ENCODE assay signal across 14 cellular contexts in genomic region chr20:14142964-14143627, GRCh38.
A peak's percentile ranks its signal among the peaks of the same experiment; 100 is the strongest.
DNase-seq lines count a peak whose midpoint lies in the region; ATAC-seq and TF ChIP-seq lines count a peak whose summit lies in the region.
"Had no signal": no experiment of that assay in that cellular context is flagged by ENCODE, and none has a peak within 500 bp of the region (broad histone marks: within the 10 kb centered on the region; RNA-seq: fewer than 3 reads in every experiment).

No MANE protein-coding gene starts in this region.

- H2BK20ac ChIP-seq in IMR-90 (ENCODE audit: low read depth, low read length): no peak overlapping the region

- H3K4me1 Mint-ChIP-seq in T-cell: no peaks in the 10 kb centered on the region
- H3K4me1 Mint-ChIP-seq in natural killer cell treated with Interleukin-12 subunit alpha and Interleukin-12 subunit beta and Interleukin-15 and Interleukin-18, amount 100 ng/mL, for 72 hours (ENCODE audit: low read depth in 2 of 2): no peaks in the 10 kb centered on the region

- H3K4me2 ChIP-seq in IMR-90 (ENCODE audit: low read depth, low read length): no peak overlapping the region

- H3K79me1 ChIP-seq in IMR-90 (ENCODE audit: low read depth in 1 of 2, low read length in 2 of 2): no peaks in the 10 kb centered on the region

- no peak overlapping the region for H3K23ac ChIP-seq in IMR-90 (ENCODE audit: low read depth, low read length)

- H3K27ac Mint-ChIP-seq in T-cell: no peak overlapping the region
- H3K27ac Mint-ChIP-seq in natural killer cell treated with Interleukin-12 subunit alpha and Interleukin-12 subunit beta and Interleukin-15 and Interleukin-18, amount 100 ng/mL, for 72 hours: no peak overlapping the region

- no peak for TF ChIP-seq CTCF in AG09309 (IDR thresholded peaks at IDR 0.05; ENCODE audit: control insufficient read depth, insufficient read depth, low read depth, low read length, missing control alignments)
- no peak for TF ChIP-seq CTCF in IMR-90 (conservative IDR thresholded peaks at IDR 0.05; ENCODE audit: low read depth, low read length)
- no peak for TF ChIP-seq CTCF in right lobe of liver (IDR thresholded peaks at IDR 0.05)

- H3K36me3 Mint-ChIP-seq in T-cell: no peaks in the 10 kb centered on the region
- H3K36me3 Mint-ChIP-seq in natural killer cell treated with Interleukin-12 subunit alpha and Interleukin-12 subunit beta and Interleukin-15 and Interleukin-18, amount 100 ng/mL, for 72 hours: no peaks in the 10 kb centered on the region

- H3K4me1 ChIP-seq in IMR-90 (ENCODE audit: control insufficient read depth, insufficient read depth, low read length): no peaks in the 10 kb centered on the region
- H3K4me1 ChIP-seq in right lobe of liver: no peaks in the 10 kb centered on the region
- H3K4me1 ChIP-seq: prostate gland had no signal

- no peak overlapping the region for H4K8ac ChIP-seq in IMR-90 (ENCODE audit: low read depth in 2 of 2, low read length in 2 of 2)

- TF ChIP-seq POLR2A in IMR-90 (IDR thresholded peaks at IDR 0.05; ENCODE audit: low read depth, low read length) (no peak), right lobe of liver (IDR thresholded peaks at IDR 0.05) (no peak)

- H2AK9ac ChIP-seq in IMR-90 (replicated peaks; ENCODE audit: low read depth, low read length, poor library complexity): no peak overlapping the region

- ATAC-seq in IMR-90 (ENCODE audit: low read depth) (no peak), right lobe of liver (peak in 3 of 4 donors; percentile 29 to 83 (median 51)), T-cell (replicated peaks in 1 of 4) (no peak), GM21786 (IDR thresholded peaks at IDR 0.05; ENCODE audit: unreplicated experiment) (no peak)
- ATAC-seq in natural killer cell treated with Interleukin-12 subunit alpha and Interleukin-12 subunit beta and Interleukin-15 and Interleukin-18, amount 100 ng/mL, for 72 hours: no peak
- ATAC-seq: activated T-cell treated with anti-CD3 and anti-CD28 coated beads, Interleukin-2, amount 50 U/mL, for 4 hours had no signal

- dilution Hi-C loops in IMR-90 (cut with HindIII; ENCODE audit: low sequenced_read_pairs, unreplicated experiment): no loop called here

- H3K9ac ChIP-seq in IMR-90 (ENCODE audit: low read depth, low read length): no peak overlapping the region

- H3K27me3 ChIP-seq in IMR-90 (ENCODE audit: control insufficient read depth, insufficient read depth, low read length) (no peaks in the 10 kb centered on the region), right lobe of liver (no peaks in the 10 kb centered on the region)

- no peak overlapping the region for H3K4me3 Mint-ChIP-seq in T-cell
- no peak overlapping the region for H3K4me3 Mint-ChIP-seq in natural killer cell treated with Interleukin-12 subunit alpha and Interleukin-12 subunit beta and Interleukin-15 and Interleukin-18, amount 100 ng/mL, for 72 hours
- H3K4me3 Mint-ChIP-seq: activated T-cell treated with anti-CD3 and anti-CD28 coated beads, Interleukin-2, amount 50 U/mL, for 4 hours had no signal

- H3K9me3 ChIP-seq in IMR-90 (ENCODE audit: control insufficient read depth, insufficient read depth, low read length) (no peaks in the 10 kb centered on the region), right lobe of liver (no peaks in the 10 kb centered on the region)
- H3K9me3 ChIP-seq: mucosa of descending colon, prostate gland had no signal

- CTCF ChIA-PET in IMR-90 (lab: Yijun Ruan, JAX) (no interaction called here), T-cell (lab: Charles Lee) (no interaction called here)

- no CpG with 5 or more reads among the region's 2 CpGs for WGBS in IMR-90 (ENCODE audit: extremely low coverage in 2 of 2, insufficient read length in 1 of 2), 2 experiments
- WGBS in right lobe of liver (ENCODE audit: insufficient coverage, low coverage, low lambda C conversion rate, missing lambda C conversion rate): 30% methylated on average over 2 of the region's 2 CpGs

- H3K27ac ChIP-seq in IMR-90 (ENCODE audit: insufficient read depth, low read length): no peak overlapping the region
- no peak overlapping the region for H3K27ac ChIP-seq in right lobe of liver
- H3K27ac ChIP-seq: prostate gland had no signal

- H2AK5ac ChIP-seq in IMR-90 (ENCODE audit: low read depth, low read length): no peak overlapping the region

- H4K91ac ChIP-seq in IMR-90 (ENCODE audit: insufficient read depth, low read depth, low read length): no peak overlapping the region

- BruUV-seq in IMR-90 (replicated peaks; lab: Mats Ljungman, UMichigan): no TSS peak

- DNase-seq in AG09309 (ENCODE audit: low read depth): peak; percentile 7
- DNase-seq in IMR-90: peak; percentile 56
- DNase-seq in dedifferentiated amniotic fluid mesenchymal stem cell (ENCODE audit: extremely low spot score): peak; percentile 58
- no peak for DNase-seq in right lobe of liver
- DNase-seq in activated CD4-positive, alpha-beta T cell treated with anti-CD3 and anti-CD28 coated beads, Interleukin-2, amount 50 U/mL, for 4 hours: no peak
- DNase-seq in T-cell: no peak
- DNase-seq in natural killer cell treated with Interleukin-12 subunit alpha and Interleukin-12 subunit beta and Interleukin-15 and Interleukin-18, amount 100 ng/mL, for 72 hours (ENCODE audit: low spot score): no peak
- DNase-seq: activated T-cell treated with anti-CD3 and anti-CD28 coated beads, Interleukin-2, amount 50 U/mL, for 4 hours; Karpas-422; mucosa of descending colon; stimulated activated CD4-positive, alpha-beta T cell treated with anti-CD3 and anti-CD28 coated beads, Interleukin-4, amount 100 ng/mL, for 24 hours; stimulated activated naive CD4-positive, alpha-beta T cell had no signal

- no peak overlapping the region for H3K18ac ChIP-seq in IMR-90 (ENCODE audit: low read depth, low read length)

- no peaks in the 10 kb centered on the region for H3K27me3 Mint-ChIP-seq in T-cell
- no peaks in the 10 kb centered on the region for H3K27me3 Mint-ChIP-seq in natural killer cell treated with Interleukin-12 subunit alpha and Interleukin-12 subunit beta and Interleukin-15 and Interleukin-18, amount 100 ng/mL, for 72 hours

- H2BK5ac ChIP-seq in IMR-90 (ENCODE audit: low read depth, low read length, poor library complexity, severe bottlenecking): no peak overlapping the region

- H2AFZ ChIP-seq in IMR-90 (replicated peaks; ENCODE audit: low read length, poor library complexity): no peak overlapping the region

- no peaks in the 10 kb centered on the region for H4K20me1 ChIP-seq in IMR-90 (ENCODE audit: insufficient read depth, low read length)

- H2BK120ac ChIP-seq in IMR-90 (ENCODE audit: low read depth, low read length): no peak overlapping the region

- POLR2A ChIA-PET in IMR-90 (lab: Charles Lee; ENCODE audit: unreplicated experiment): no interaction called here
- POLR2A ChIA-PET in T-cell (lab: Charles Lee): no interaction called here

- in situ Hi-C loops in IMR-90 (cut with MboI; ENCODE audit: low sequenced_read_pairs): no loop called here

- no peaks in the 10 kb centered on the region for H3K9me1 ChIP-seq in IMR-90 (ENCODE audit: insufficient read depth, low read length)

- no peak overlapping the region for H2BK15ac ChIP-seq in IMR-90 (ENCODE audit: low read depth, low read length)

- no peak overlapping the region for H3K56ac ChIP-seq in IMR-90 (ENCODE audit: extremely low read depth, insufficient read depth, low read length)

- H4K5ac ChIP-seq in IMR-90 (ENCODE audit: low read depth, low read length): no peak overlapping the region

- no peak for TF ChIP-seq RAD21 in IMR-90 (IDR thresholded peaks at IDR 0.05; ENCODE audit: low read length)

- H3K4me3 ChIP-seq in AG09309 (ENCODE audit: control insufficient read depth, low read depth, low read length): no peak overlapping the region
- H3K4me3 ChIP-seq in IMR-90 (ENCODE audit: insufficient read depth, low read depth, low read length): no peak overlapping the region
- H3K4me3 ChIP-seq in right lobe of liver: no peak overlapping the region
- H3K4me3 ChIP-seq: mucosa of descending colon, prostate gland had no signal

- intact Hi-C loops in IMR-90 (cut with micrococcal nuclease) (loop anchor here (2.0 kb wide), 1 partner anchor 194 kb away; the partner anchor contains the start of gene FLRT3), right lobe of liver (cut with DNase I) (no loop called here)

- H3K14ac ChIP-seq in IMR-90 (replicated peaks; ENCODE audit: low read depth, low read length): no peak overlapping the region

- H3K9me3 Mint-ChIP-seq in T-cell: peaks cover 0 to 1% (median 0%) of the 10 kb centered on the region in 3 donors
- H3K9me3 Mint-ChIP-seq in natural killer cell treated with Interleukin-12 subunit alpha and Interleukin-12 subunit beta and Interleukin-15 and Interleukin-18, amount 100 ng/mL, for 72 hours: peaks cover 2% of the 10 kb centered on the region
- H3K9me3 Mint-ChIP-seq: activated T-cell treated with anti-CD3 and anti-CD28 coated beads, Interleukin-2, amount 50 U/mL, for 4 hours had no signal

- no peaks in the 10 kb centered on the region for H3K36me3 ChIP-seq in IMR-90 (ENCODE audit: control insufficient read depth, insufficient read depth, low read length)
- no peaks in the 10 kb centered on the region for H3K36me3 ChIP-seq in right lobe of liver
- H3K36me3 ChIP-seq: prostate gland had no signal

- no peak overlapping the region for H3K4ac ChIP-seq in IMR-90 (ENCODE audit: low read depth, low read length)

TF ChIP-seq in IMR-90, 13 proteins besides CTCF, POLR2A, EP300 and RAD21 (continues in another document):
- TF ChIP-seq CEBPB (IDR thresholded peaks at IDR 0.05; ENCODE audit: low read depth, low read length): peak; percentile 58; the same call in 1 of the 2 replicates
- TF ChIP-seq RFX5 (IDR thresholded peaks at IDR 0.05; ENCODE audit: low read depth, low read length): no peak
- TF ChIP-seq FOS (IDR thresholded peaks at IDR 0.05; ENCODE audit: low read depth, low read length): no peak
- no peak for TF ChIP-seq MXI1 (IDR thresholded peaks at IDR 0.05; ENCODE audit: borderline replicate concordance, low read depth, low read length)
- no peak for TF ChIP-seq BHLHE40 (IDR thresholded peaks at IDR 0.05; ENCODE audit: low read depth, low read length)
- peak; percentile 56; the same call in 1 of the 2 replicates for TF ChIP-seq MAFK (IDR thresholded peaks at IDR 0.05; ENCODE audit: low read depth, low read length)
- no peak for TF ChIP-seq NFE2L2 (IDR thresholded peaks at IDR 0.05; ENCODE audit: low read depth, low read length)
- no peak for TF ChIP-seq SMC3 (IDR thresholded peaks at IDR 0.05; ENCODE audit: low read depth, low read length)
- TF ChIP-seq ELK1 (IDR thresholded peaks at IDR 0.05; ENCODE audit: borderline replicate concordance, low read depth, low read length): no peak

Comparison
In these comparisons a context has a peak if more than half of its experiments do, and no peak if none do; other contexts are left out.
1. DNase-seq: peak in AG09309 (single experiment), IMR-90 (single experiment) and dedifferentiated amniotic fluid mesenchymal stem cell (single experiment); none in right lobe of liver (0 of 3), activated CD4-positive, alpha-beta T cell treated with anti-CD3 and anti-CD28 coated beads, Interleukin-2, amount 50 U/mL, for 4 hours (0 of 2), T-cell (0 of 34) and natural killer cell treated with Interleukin-12 subunit alpha and Interleukin-12 subunit beta and Interleukin-15 and Interleukin-18, amount 100 ng/mL, for 72 hours (single experiment).
2. ATAC-seq: peak in right lobe of liver (3 of 4); none in IMR-90 (single experiment), T-cell (0 of 4), GM21786 (single experiment) and natural killer cell treated with Interleukin-12 subunit alpha and Interleukin-12 subunit beta and Interleukin-15 and Interleukin-18, amount 100 ng/mL, for 72 hours (0 of 2).